1 cellular context compared by ENCODE assay signal in the genomic region with DNA sequence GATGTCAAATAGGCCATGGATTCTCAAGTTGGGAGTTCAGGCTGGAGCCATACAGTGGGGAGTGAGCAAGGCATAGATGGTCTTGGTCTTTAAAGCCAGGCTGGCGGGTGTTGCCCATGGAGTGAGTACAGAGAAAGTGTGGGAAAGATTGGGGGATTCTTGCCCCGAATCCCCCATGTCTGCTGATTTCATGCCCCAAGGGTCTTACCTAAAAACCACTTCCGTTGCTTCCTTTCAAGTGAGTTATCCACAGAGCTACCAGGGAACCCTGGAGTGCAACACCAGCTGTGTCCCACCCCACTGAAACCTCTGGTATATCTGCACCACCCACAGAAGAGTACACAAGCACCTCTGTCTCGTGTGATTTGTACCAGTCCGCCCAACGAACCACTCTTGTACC.
TF ChIP-seq lines count a peak whose summit lies in the region.

No MANE protein-coding gene starts in this region.

TF ChIP-seq in H1, 55 proteins besides CTCF, POLR2A, EP300 and RAD21:
- TF ChIP-seq TEAD4 (IDR thresholded peaks at IDR 0.05; ENCODE audit: low read depth, low read length): no peak
- TF ChIP-seq RFX5 (IDR thresholded peaks at IDR 0.05; ENCODE audit: borderline replicate concordance, low read depth, low read length): no peak
- no peak for TF ChIP-seq NANOG (IDR thresholded peaks at IDR 0.05; ENCODE audit: insufficient read depth, low read depth, low read length, poor library complexity, severe bottlenecking)
- TF ChIP-seq BRCA1 (IDR thresholded peaks at IDR 0.05; ENCODE audit: low read depth, low read length): no peak
- TF ChIP-seq, protein P1, sequence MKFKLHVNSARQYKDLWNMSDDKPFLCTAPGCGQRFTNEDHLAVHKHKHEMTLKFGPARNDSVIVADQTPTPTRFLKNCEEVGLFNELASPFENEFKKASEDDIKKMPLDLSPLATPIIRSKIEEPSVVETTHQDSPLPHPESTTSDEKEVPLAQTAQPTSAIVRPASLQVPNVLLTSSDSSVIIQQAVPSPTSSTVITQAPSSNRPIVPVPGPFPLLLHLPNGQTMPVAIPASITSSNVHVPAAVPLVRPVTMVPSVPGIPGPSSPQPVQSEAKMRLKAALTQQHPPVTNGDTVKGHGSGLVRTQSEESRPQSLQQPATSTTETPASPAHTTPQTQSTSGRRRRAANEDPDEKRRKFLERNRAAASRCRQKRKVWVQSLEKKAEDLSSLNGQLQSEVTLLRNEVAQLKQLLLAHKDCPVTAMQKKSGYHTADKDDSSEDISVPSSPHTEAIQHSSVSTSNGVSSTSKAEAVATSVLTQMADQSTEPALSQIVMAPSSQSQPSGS (IDR thresholded peaks at IDR 0.05; ENCODE audit: low read length): no peak
- no peak for TF ChIP-seq ZNF274 (IDR thresholded peaks at IDR 0.05; ENCODE audit: borderline replicate concordance, extremely low read depth, low read length)
- no peak for TF ChIP-seq BACH1 (IDR thresholded peaks at IDR 0.05; ENCODE audit: low read length)
- no peak for TF ChIP-seq RBBP5 (IDR thresholded peaks at IDR 0.05; ENCODE audit: borderline replicate concordance, low read depth, low read length)
- TF ChIP-seq FOSL1 (IDR thresholded peaks at IDR 0.05; ENCODE audit: insufficient read depth, low read depth, low read length): no peak
- no peak for TF ChIP-seq YY1 (IDR thresholded peaks at IDR 0.05; ENCODE audit: low read depth, low read length)
- TF ChIP-seq SRF (IDR thresholded peaks at IDR 0.05; ENCODE audit: low read depth, low read length): no peak
- TF ChIP-seq PHF8 (conservative IDR thresholded peaks at IDR 0.05; ENCODE audit: low read depth, low read length): no peak
- TF ChIP-seq GABPA (IDR thresholded peaks at IDR 0.05; ENCODE audit: borderline replicate concordance, insufficient read depth, low read length): no peak
- no peak for TF ChIP-seq CBX8 (IDR thresholded peaks at IDR 0.05; ENCODE audit: borderline replicate concordance, low read depth, low read length)
- no peak for TF ChIP-seq CEBPB (IDR thresholded peaks at IDR 0.05; ENCODE audit: low read depth, low read length)
TF ChIP-seq in H1: peak in this region for 0.
